33 cellular contexts compared by ENCODE assay signal in genomic region chr10:109264004-109264403, GRCh38.
"Had no signal": no experiment of that assay in that cellular context is flagged by ENCODE, and none has a peak within 500 bp of the region (broad histone marks: within the 10 kb centered on the region; RNA-seq: fewer than 3 reads in every experiment).

No MANE protein-coding gene starts in this region.

- H3K4me2 ChIP-seq: smooth muscle cell had no signal

- H3K36me3 Mint-ChIP-seq: naive thymus-derived CD8-positive, alpha-beta T cell; natural killer cell treated with Interleukin-12 subunit alpha and Interleukin-12 subunit beta and Interleukin-15 and Interleukin-18, amount 100 ng/mL, for 72 hours; stimulated activated memory B cell treated with anti-CD40 and anti-IgM and Interleukin-4, amounts not matched to agents 10 μg/mL and 1 μg/mL and 100 μg/mL, for 72 hours; type B pancreatic cell had no signal

- H3K4me1 Mint-ChIP-seq: naive thymus-derived CD8-positive, alpha-beta T cell; nephron progenitor cell; neural crest cell; stimulated activated memory B cell treated with anti-CD40 and anti-IgM and Interleukin-4, amounts not matched to agents 10 μg/mL and 1 μg/mL and 100 μg/mL, for 72 hours; stimulated activated naive CD8-positive, alpha-beta T cell treated with anti-CD3 and anti-CD28 coated beads, Interleukin-15, amount 100 ng/mL, for 72 hours had no signal

- DNase-seq: naive thymus-derived CD8-positive, alpha-beta T cell; nephron progenitor cell; occipital lobe; ovary; posterior cingulate gyrus; psoas muscle; right cardiac atrium; right lobe of liver; sigmoid colon; spleen; stimulated activated CD4-positive, alpha-beta T cell treated with anti-CD3 and anti-CD28 coated beads, Interleukin-12 subunit alpha, Interleukin-12 subunit beta, amount 100 ng/mL, for 4 hours; stimulated activated CD4-positive, alpha-beta T cell treated with anti-CD3 and anti-CD28 coated beads, Interleukin-1b, Interleukin-23, amount 100 ng/mL, for 48 hours; stimulated activated CD4-positive, alpha-beta T cell treated with anti-CD3 and anti-CD28 coated beads, Interleukin-4, amount 100 ng/mL, for 1 hour; stimulated activated CD4-positive, alpha-beta T cell treated with anti-CD3 and anti-CD28 coated beads, Interleukin-4, amount 100 ng/mL, for 4 hours; stimulated activated CD8-positive, alpha-beta memory T cell treated with anti-CD3 and anti-CD28 coated beads, Interleukin-4, amount 100 ng/mL, for 48 hours; stimulated activated naive CD4-positive, alpha-beta T cell; stimulated activated naive CD8-positive, alpha-beta T cell treated with anti-CD3 and anti-CD28 coated beads, Interleukin-15, amount 100 ng/mL, for 72 hours; stimulated activated naive CD8-positive, alpha-beta T cell treated with anti-CD3 and anti-CD28 coated beads, Interleukin-15, Interleukin-2, amounts not matched to agents 100 U/mL and 50 U/mL, for 24 hours; substantia nigra; testis; tibial artery; transverse colon; upper lobe of right lung; uterus had no signal

- ATAC-seq: naive thymus-derived CD8-positive, alpha-beta T cell; natural killer cell treated with Interleukin-12 subunit alpha and Interleukin-12 subunit beta and Interleukin-15 and Interleukin-18, amount 100 ng/mL, for 72 hours; psoas muscle; right cardiac atrium; right lobe of liver; stimulated activated memory B cell treated with anti-CD40 and anti-IgM and Interleukin-4, amounts not matched to agents 10 μg/mL and 1 μg/mL and 100 μg/mL, for 72 hours; stimulated activated naive CD8-positive, alpha-beta T cell treated with anti-CD3 and anti-CD28 coated beads, Interleukin-15, amount 100 ng/mL, for 72 hours; stimulated activated naive CD8-positive, alpha-beta T cell treated with anti-CD3 and anti-CD28 coated beads, Interleukin-15, Interleukin-2, amounts not matched to agents 100 U/mL and 50 U/mL, for 24 hours; upper lobe of right lung had no signal

- H3K9ac ChIP-seq: parathyroid adenoma had no signal

- H3K4me3 Mint-ChIP-seq: naive thymus-derived CD8-positive, alpha-beta T cell; natural killer cell treated with Interleukin-12 subunit alpha and Interleukin-12 subunit beta and Interleukin-15 and Interleukin-18, amount 100 ng/mL, for 72 hours; nephron progenitor cell; neural crest cell; stimulated activated memory B cell treated with anti-CD40 and anti-IgM and Interleukin-4, amounts not matched to agents 10 μg/mL and 1 μg/mL and 100 μg/mL, for 72 hours; stimulated activated naive CD8-positive, alpha-beta T cell treated with anti-CD3 and anti-CD28 coated beads, Interleukin-15, amount 100 ng/mL, for 72 hours; type B pancreatic cell had no signal

- H3K27ac Mint-ChIP-seq: natural killer cell treated with Interleukin-12 subunit alpha and Interleukin-12 subunit beta and Interleukin-15 and Interleukin-18, amount 100 ng/mL, for 72 hours; nephron progenitor cell; progenitor cell of endocrine pancreas; stimulated activated memory B cell treated with anti-CD40 and anti-IgM and Interleukin-4, amounts not matched to agents 10 μg/mL and 1 μg/mL and 100 μg/mL, for 72 hours; stimulated activated naive CD8-positive, alpha-beta T cell treated with anti-CD3 and anti-CD28 coated beads, Interleukin-15, amount 100 ng/mL, for 72 hours; type B pancreatic cell had no signal

- H3K27me3 ChIP-seq: ovary, right lobe of liver, sigmoid colon, spleen, suprapubic skin, testis, tibial artery, transverse colon, upper lobe of right lung, uterus had no signal

- H3K4me1 ChIP-seq: parathyroid adenoma, psoas muscle, right lobe of liver, spleen, suprapubic skin, testis, tibial artery, transverse colon, upper lobe of right lung, uterus had no signal

- H3K4me3 ChIP-seq: ovary, psoas muscle, right lobe of liver, sigmoid colon, skin epidermis, smooth muscle cell, spleen, suprapubic skin, testis, tibial artery, transverse colon, upper lobe of right lung, uterus had no signal

- H3K27ac ChIP-seq: ovary, parathyroid adenoma, psoas muscle, right lobe of liver, sigmoid colon, skin epidermis, spleen, suprapubic skin, testis, tibial artery, transverse colon, upper lobe of right lung, uterus had no signal

- H3K27me3 Mint-ChIP-seq: naive thymus-derived CD8-positive, alpha-beta T cell; natural killer cell treated with Interleukin-12 subunit alpha and Interleukin-12 subunit beta and Interleukin-15 and Interleukin-18, amount 100 ng/mL, for 72 hours; progenitor cell of endocrine pancreas; stimulated activated memory B cell treated with anti-CD40 and anti-IgM and Interleukin-4, amounts not matched to agents 10 μg/mL and 1 μg/mL and 100 μg/mL, for 72 hours; stimulated activated naive CD8-positive, alpha-beta T cell treated with anti-CD3 and anti-CD28 coated beads, Interleukin-15, amount 100 ng/mL, for 72 hours; type B pancreatic cell had no signal

- H3K36me3 ChIP-seq: ovary, right lobe of liver, sigmoid colon, spleen, suprapubic skin, tibial artery, transverse colon, upper lobe of right lung, uterus had no signal

- H2AFZ ChIP-seq: parathyroid adenoma had no signal

- H3K79me2 ChIP-seq: parathyroid adenoma had no signal

- H3K9me3 ChIP-seq: ovary, psoas muscle, right lobe of liver, sigmoid colon, testis, tibial artery, upper lobe of right lung, uterus had no signal
